ENCODE assay signal across 13 cellular contexts in genomic region chr5:92527311-92528078, GRCh38.
DNase-seq lines count a peak whose midpoint lies in the region; ATAC-seq and TF ChIP-seq lines count a peak whose summit lies in the region.
"Had no signal": no experiment of that assay in that cellular context is flagged by ENCODE, and none has a peak within 500 bp of the region (broad histone marks: within the 10 kb centered on the region; RNA-seq: fewer than 3 reads in every experiment).

No MANE protein-coding gene starts in this region.

- H3K27ac ChIP-seq in ACC112 (ENCODE audit: low read depth, low read length) = peak overlapping the region; percentile 60
- H3K27ac ChIP-seq: foreskin keratinocyte had no signal

- H3K4me3 ChIP-seq in ACC112 (ENCODE audit: low read depth, low read length) (no peak overlapping the region), cardiac fibroblast (replicated peaks in 1 of 2; ENCODE audit: low read depth in 2 of 2, low read length in 2 of 2) (no peak overlapping the region), HAP-1 (no peak overlapping the region)

- H3K36me3 ChIP-seq in ACC112 (ENCODE audit: insufficient read depth, low read length) (no peaks in the 10 kb centered on the region), HAP-1 (replicated peaks) (no peaks in the 10 kb centered on the region)

- ATAC-seq in GM18867 (IDR thresholded peaks at IDR 0.05; ENCODE audit: unreplicated experiment) (peak; percentile 98), HG03159 (IDR thresholded peaks at IDR 0.05; ENCODE audit: unreplicated experiment) (peak; percentile 73), GM18909 (IDR thresholded peaks at IDR 0.05; ENCODE audit: poor library complexity, unreplicated experiment) (no peak)
- ATAC-seq: activated naive CD4-positive, alpha-beta T cell treated with anti-CD3 and anti-CD28 coated beads, Interleukin-2, amount 50 U/mL, for 72 hours; foreskin keratinocyte had no signal

- no peak for TF ChIP-seq CTCF in cardiac fibroblast (IDR thresholded peaks at IDR 0.05; ENCODE audit: low read depth, low read length)

- peak overlapping the region; percentile 39 for H2AFZ ChIP-seq in ACC112 (ENCODE audit: low read length, unreplicated experiment)

- no peaks in the 10 kb centered on the region for H3K9me3 ChIP-seq in HAP-1

- in situ Hi-C loops in HAP-1 (cut with MboI; ENCODE audit: low sequenced_read_pairs) = no loop called here

- DNase-seq in cardiac fibroblast (ENCODE audit: low read depth in 2 of 2) (peak; percentile 38 to 56), HAP-1 (ENCODE audit: low spot score in 2 of 2) (no peak), cortex of kidney (lab: John Stamatoyannopoulos, UW) (no peak)
- DNase-seq in stimulated activated naive CD4-positive, alpha-beta T cell (lab: John Stamatoyannopoulos, UW) = no peak
- DNase-seq: foreskin keratinocyte, NCI-H1092, NCI-H510A treated with DMSO at 0.1 percent for 48 hours, SHP77 had no signal

- H3K4me1 ChIP-seq in ACC112 (ENCODE audit: control insufficient read depth, insufficient read depth, low read length, unreplicated experiment) = peaks cover 5% of the 10 kb centered on the region
- H3K4me1 ChIP-seq in HAP-1 = no peaks in the 10 kb centered on the region
- H3K4me1 ChIP-seq: foreskin keratinocyte had no signal

- H3K27me3 ChIP-seq in ACC112 (ENCODE audit: insufficient read depth, low read length) (no peaks in the 10 kb centered on the region), HAP-1 (ENCODE audit: low read depth) (no peaks in the 10 kb centered on the region)
- H3K27me3 ChIP-seq: foreskin keratinocyte had no signal

- H3K79me2 ChIP-seq in ACC112 (ENCODE audit: control insufficient read depth, insufficient read depth, low read length, unreplicated experiment) = no peaks in the 10 kb centered on the region

Comparison
In these comparisons a context has a peak if more than half of its experiments do, and no peak if none do; other contexts are left out.
1. DNase-seq: peak in cardiac fibroblast (2 of 2); none in HAP-1 (0 of 2), cortex of kidney (single experiment) and stimulated activated naive CD4-positive, alpha-beta T cell (0 of 6).